8 cellular contexts compared by ENCODE assay signal in the genomic region with DNA sequence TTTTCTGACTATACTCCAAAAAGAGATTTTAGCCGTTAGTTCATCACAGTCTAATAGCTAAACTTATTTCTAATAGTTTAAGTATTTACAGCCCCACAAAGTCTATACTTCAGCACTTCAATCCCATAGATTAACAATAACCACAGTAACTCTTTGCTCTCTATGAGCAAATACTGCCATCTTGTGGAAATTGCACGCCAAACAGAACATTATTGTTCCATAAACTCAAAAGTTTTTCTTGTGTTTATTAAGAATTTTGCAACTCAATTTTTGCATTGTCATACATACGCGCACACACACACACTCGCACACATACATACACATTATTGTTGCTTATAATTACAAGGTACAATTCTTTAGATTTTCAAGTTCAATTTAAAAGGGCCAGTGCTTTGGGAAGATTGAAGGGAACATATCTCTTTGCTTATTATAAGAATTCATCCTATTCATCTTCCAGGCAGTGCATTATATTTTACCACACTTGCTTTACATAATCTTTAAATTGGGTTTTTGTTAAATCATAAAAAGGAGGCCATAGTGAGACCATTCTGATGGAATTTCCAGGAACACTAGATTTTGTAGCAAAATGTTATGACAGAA.
A peak's percentile ranks its signal among the peaks of the same experiment; 100 is the strongest.
DNase-seq lines count a peak whose midpoint lies in the region; ATAC-seq, FAIRE-seq and TF ChIP-seq lines count a peak whose summit lies in the region.

No MANE protein-coding gene starts in this region.

- no peaks in the 10 kb centered on the region for H3K9me3 ChIP-seq in H9 (ENCODE audit: control insufficient read depth, low read depth, low read length)
- no peaks in the 10 kb centered on the region for H3K9me3 ChIP-seq in MM.1S (replicated peaks; ENCODE audit: insufficient read depth, low read length)
- H3K9me3 ChIP-seq in stomach: no peaks in the 10 kb centered on the region

- H2BK5ac ChIP-seq in H9 (ENCODE audit: insufficient read length, low read length): no peak overlapping the region

- no peak overlapping the region for H2BK12ac ChIP-seq in H9 (ENCODE audit: insufficient read length, low read depth, low read length)

- H2BK20ac ChIP-seq in H9 (ENCODE audit: low read depth, low read length, poor library complexity, severe bottlenecking): no peak overlapping the region

- peak; percentile 11 for DNase-seq in activated CD4-positive, alpha-beta T cell treated with anti-CD3 and anti-CD28 coated beads for 36 hours
- DNase-seq in activated CD4-positive, alpha-beta T cell treated with anti-CD3 and anti-CD28 coated beads for 1 hour: no peak
- no peak for DNase-seq in H9
- DNase-seq in MM.1S: peak; percentile 53
- peak; percentile 44 for DNase-seq in glomerular visceral epithelial cell (ENCODE audit: extremely low spot score)
- DNase-seq in stomach: no peak
- no peak for DNase-seq in activated gamma-delta T cell treated with Interleukin-2 at 50 U/mL for 16 hours

- H3K79me2 ChIP-seq in H9 (ENCODE audit: insufficient read depth, low read length) (0 out of 2 replicates have a peak, but pooled peaks cover 2% of the 10 kb centered on the region), MM.1S (ENCODE audit: low read length) (no peaks in the 10 kb centered on the region)

- H3K9ac ChIP-seq in H9 (ENCODE audit: extremely low read depth, insufficient read length, low read length): no peak overlapping the region
- H3K9ac ChIP-seq in MM.1S (ENCODE audit: low read length): no peak overlapping the region

- CTCF ChIA-PET in activated CD4-positive, alpha-beta T cell treated with anti-CD3 and anti-CD28 coated beads for 36 hours (lab: Charles Lee): no interaction called here

- peak; percentile 62 for FAIRE-seq in TTC549 (lab: Jason Lieb, UNC)

- H3K27ac ChIP-seq in H9 (ENCODE audit: insufficient read length, low read depth, low read length) (no peak overlapping the region), MM.1S (ENCODE audit: low read length) (no peak overlapping the region), stomach (no peak overlapping the region)

- ATAC-seq in activated CD4-positive, alpha-beta T cell treated with anti-CD3 and anti-CD28 coated beads for 36 hours: no peak

- POLR2A ChIA-PET in activated CD4-positive, alpha-beta T cell treated with anti-CD3 and anti-CD28 coated beads for 36 hours (lab: Charles Lee): no interaction called here

- H2BK15ac ChIP-seq in H9 (ENCODE audit: low read depth, low read length): no peak overlapping the region

- no peak for TF ChIP-seq EP300 in stomach (IDR thresholded peaks at IDR 0.05)

- no peak overlapping the region for H3T11ph ChIP-seq in H9 (ENCODE audit: low read length)

- H4K20me1 ChIP-seq in H9 (ENCODE audit: control insufficient read depth, insufficient read depth, insufficient read length) (no peaks in the 10 kb centered on the region), MM.1S (ENCODE audit: insufficient read depth, low read length) (no peaks in the 10 kb centered on the region)

- no peak overlapping the region for H3K18ac ChIP-seq in H9 (ENCODE audit: insufficient read length, low read depth, low read length)

- H3K27me3 ChIP-seq in H9 (ENCODE audit: insufficient read depth, low read length) (no peaks in the 10 kb centered on the region), MM.1S (replicated peaks; ENCODE audit: insufficient read depth, low read length) (no peaks in the 10 kb centered on the region), stomach (no peaks in the 10 kb centered on the region)

- peak; percentile 91 for TF ChIP-seq CTCF in H9 (conservative IDR thresholded peaks at IDR 0.05)
- peak; percentile 77 for TF ChIP-seq CTCF in MM.1S (IDR thresholded peaks at IDR 0.05; ENCODE audit: low read length)
- peak in 4 of 7 experiments; percentile 26 to 64 (median 62) for TF ChIP-seq CTCF in stomach (IDR thresholded peaks at IDR 0.05)

- no peak overlapping the region for H3K4ac ChIP-seq in H9 (ENCODE audit: low read depth, low read length)

- no peak for TF ChIP-seq POLR2A in stomach (IDR thresholded peaks at IDR 0.05)

- no peaks in the 10 kb centered on the region for H3K79me1 ChIP-seq in H9 (ENCODE audit: insufficient read depth, low read depth, low read length, poor library complexity, severe bottlenecking)

- H2AFZ ChIP-seq in H9 (ENCODE audit: low read length) (no peak overlapping the region), MM.1S (ENCODE audit: low read length) (no peak overlapping the region)

- H3K9me3 Mint-ChIP-seq in activated CD4-positive, alpha-beta T cell treated with anti-CD3 and anti-CD28 coated beads for 36 hours (ENCODE audit: low read depth): no peaks in the 10 kb centered on the region
- no peaks in the 10 kb centered on the region for H3K9me3 Mint-ChIP-seq in H9

- no peak overlapping the region for H3K14ac ChIP-seq in H9 (ENCODE audit: insufficient read depth, low read length)

- H3K56ac ChIP-seq in H9 (ENCODE audit: insufficient read length, low read depth, low read length): no peak overlapping the region

- no peak overlapping the region for H3K4me3 ChIP-seq in MM.1S (ENCODE audit: low read length)
- no peak overlapping the region for H3K4me3 ChIP-seq in stomach

- no peaks in the 10 kb centered on the region for H3K9me2 ChIP-seq in MM.1S (replicated peaks; ENCODE audit: insufficient read depth, low read length)

- H3K23ac ChIP-seq in H9 (ENCODE audit: insufficient read length, low read depth, low read length): no peak overlapping the region

- WGBS in H9 (ENCODE audit: extremely low coverage, insufficient read length, low lambda C conversion rate): no CpG with 5 or more reads among the region's 5 CpGs
- WGBS in stomach, 5 donors: 1 to 5% (median 4%) methylated on average over 5 of the region's 5 CpGs

- H3K4me2 ChIP-seq in H9 (ENCODE audit: insufficient read depth, insufficient read length, low read length) (no peak overlapping the region), MM.1S (ENCODE audit: low read depth, low read length) (no peak overlapping the region)

- H3K4me3 Mint-ChIP-seq in activated CD4-positive, alpha-beta T cell treated with anti-CD3 and anti-CD28 coated beads for 36 hours: no peak overlapping the region
- H3K4me3 Mint-ChIP-seq in H9: no peak overlapping the region

- H3F3A ChIP-seq in MM.1S (ENCODE audit: insufficient read depth, low read length): no peaks in the 10 kb centered on the region

- peaks cover 1% of the 10 kb centered on the region for H3K27me3 Mint-ChIP-seq in activated CD4-positive, alpha-beta T cell treated with anti-CD3 and anti-CD28 coated beads for 36 hours
- H3K27me3 Mint-ChIP-seq in H9 (ENCODE audit: low read depth): no peaks in the 10 kb centered on the region; the same call in 1 of the 2 replicates

- H3K36me3 Mint-ChIP-seq in activated CD4-positive, alpha-beta T cell treated with anti-CD3 and anti-CD28 coated beads for 36 hours (ENCODE audit: low read depth): no peaks in the 10 kb centered on the region
- no peaks in the 10 kb centered on the region; a peak in 1 of 7 replicates for H3K36me3 Mint-ChIP-seq in H9 (ENCODE audit: insufficient read depth in 1 of 3, low read depth in 3 of 3)

- H3K36me3 ChIP-seq in MM.1S (replicated peaks; ENCODE audit: insufficient read depth, low read length) (no peaks in the 10 kb centered on the region), stomach (no peaks in the 10 kb centered on the region)

- no peaks in the 10 kb centered on the region for H3K23me2 ChIP-seq in H9 (ENCODE audit: insufficient read length, low read depth, low read length, poor library complexity, severe bottlenecking)

- H2AK5ac ChIP-seq in H9 (ENCODE audit: insufficient read length, low read length): no peak overlapping the region

- intact Hi-C loops in activated CD4-positive, alpha-beta T cell treated with anti-CD3 and anti-CD28 coated beads for 36 hours (cut with DNase I, micrococcal nuclease): no loop called here
- intact Hi-C loops in stomach (cut with DNase I; ENCODE audit: low total_unique reads): no loop called here

- H3K4me1 ChIP-seq in H9 (ENCODE audit: insufficient read depth, low read length): no peaks in the 10 kb centered on the region
- no peaks in the 10 kb centered on the region for H3K4me1 ChIP-seq in MM.1S (ENCODE audit: low read length)
- H3K4me1 ChIP-seq in stomach: no peaks in the 10 kb centered on the region

- no peak overlapping the region for H2BK120ac ChIP-seq in H9 (ENCODE audit: low read depth, low read length, poor library complexity, severe bottlenecking)

- no peak overlapping the region for H4K91ac ChIP-seq in H9 (ENCODE audit: insufficient read length, low read depth, low read length)

- H4K5ac ChIP-seq in H9 (ENCODE audit: insufficient read length, low read depth, low read length): no peak overlapping the region

- no peak overlapping the region for H3K27ac Mint-ChIP-seq in activated CD4-positive, alpha-beta T cell treated with anti-CD3 and anti-CD28 coated beads for 36 hours
- no peak overlapping the region for H3K27ac Mint-ChIP-seq in H9

- no peak overlapping the region for H4K8ac ChIP-seq in H9 (replicated peaks; ENCODE audit: insufficient read length, low read depth, low read length)

- no peaks in the 10 kb centered on the region for H3K4me1 Mint-ChIP-seq in activated CD4-positive, alpha-beta T cell treated with anti-CD3 and anti-CD28 coated beads for 36 hours
- peaks cover 14 to 16% of the 10 kb centered on the region in 2 experiments for H3K4me1 Mint-ChIP-seq in H9

Comparison
In these comparisons a context has a peak if more than half of its experiments do, and no peak if none do; other contexts are left out.
1. DNase-seq: peak in activated CD4-positive, alpha-beta T cell treated with anti-CD3 and anti-CD28 coated beads for 36 hours (single experiment), MM.1S (single experiment) and glomerular visceral epithelial cell (single experiment); none in activated CD4-positive, alpha-beta T cell treated with anti-CD3 and anti-CD28 coated beads for 1 hour (single experiment), H9 (single experiment), stomach (single experiment) and activated gamma-delta T cell treated with Interleukin-2 at 50 U/mL for 16 hours (single experiment).
2. Peak in every context shown above with its lines, with median percentiles within 50 percentile points of each other: CTCF ChIP-seq.